In genomic region chr1:172917972-172918371, GRCh38 we compare ENCODE assay signal across 1 cellular context.
TF ChIP-seq lines count a peak whose summit lies in the region.

No MANE protein-coding gene starts in this region.

TF ChIP-seq in WTC11, 78 proteins besides CTCF, POLR2A, EP300 and RAD21 (continued from another document):
- TF ChIP-seq ZNF281 (CRISPR knock-in tag; IDR thresholded peaks at IDR 0.05) (no peak), OVOL2 (CRISPR knock-in tag; IDR thresholded peaks at IDR 0.05; ENCODE audit: borderline replicate concordance) (no peak), CREM (CRISPR knock-in tag; IDR thresholded peaks at IDR 0.05) (no peak), NR3C1 (CRISPR knock-in tag; conservative IDR thresholded peaks at IDR 0.05; ENCODE audit: low read depth) (no peak), ELF4 (CRISPR knock-in tag; IDR thresholded peaks at IDR 0.05; ENCODE audit: low read depth) (no peak), NFATC4 (CRISPR knock-in tag; IDR thresholded peaks at IDR 0.05) (no peak), MYBL2 (CRISPR knock-in tag; IDR thresholded peaks at IDR 0.05) (no peak), ZNF671 (CRISPR knock-in tag; IDR thresholded peaks at IDR 0.05) (no peak)
- TF ChIP-seq, protein P1, sequence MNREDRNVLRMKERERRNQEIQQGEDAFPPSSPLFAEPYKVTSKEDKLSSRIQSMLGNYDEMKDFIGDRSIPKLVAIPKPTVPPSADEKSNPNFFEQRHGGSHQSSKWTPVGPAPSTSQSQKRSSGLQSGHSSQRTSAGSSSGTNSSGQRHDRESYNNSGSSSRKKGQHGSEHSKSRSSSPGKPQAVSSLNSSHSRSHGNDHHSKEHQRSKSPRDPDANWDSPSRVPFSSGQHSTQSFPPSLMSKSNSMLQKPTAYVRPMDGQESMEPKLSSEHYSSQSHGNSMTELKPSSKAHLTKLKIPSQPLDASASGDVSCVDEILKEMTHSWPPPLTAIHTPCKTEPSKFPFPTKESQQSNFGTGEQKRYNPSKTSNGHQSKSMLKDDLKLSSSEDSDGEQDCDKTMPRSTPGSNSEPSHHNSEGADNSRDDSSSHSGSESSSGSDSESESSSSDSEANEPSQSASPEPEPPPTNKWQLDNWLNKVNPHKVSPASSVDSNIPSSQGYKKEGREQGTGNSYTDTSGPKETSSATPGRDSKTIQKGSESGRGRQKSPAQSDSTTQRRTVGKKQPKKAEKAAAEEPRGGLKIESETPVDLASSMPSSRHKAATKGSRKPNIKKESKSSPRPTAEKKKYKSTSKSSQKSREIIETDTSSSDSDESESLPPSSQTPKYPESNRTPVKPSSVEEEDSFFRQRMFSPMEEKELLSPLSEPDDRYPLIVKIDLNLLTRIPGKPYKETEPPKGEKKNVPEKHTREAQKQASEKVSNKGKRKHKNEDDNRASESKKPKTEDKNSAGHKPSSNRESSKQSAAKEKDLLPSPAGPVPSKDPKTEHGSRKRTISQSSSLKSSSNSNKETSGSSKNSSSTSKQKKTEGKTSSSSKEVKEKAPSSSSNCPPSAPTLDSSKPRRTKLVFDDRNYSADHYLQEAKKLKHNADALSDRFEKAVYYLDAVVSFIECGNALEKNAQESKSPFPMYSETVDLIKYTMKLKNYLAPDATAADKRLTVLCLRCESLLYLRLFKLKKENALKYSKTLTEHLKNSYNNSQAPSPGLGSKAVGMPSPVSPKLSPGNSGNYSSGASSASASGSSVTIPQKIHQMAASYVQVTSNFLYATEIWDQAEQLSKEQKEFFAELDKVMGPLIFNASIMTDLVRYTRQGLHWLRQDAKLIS (CRISPR knock-in tag; IDR thresholded peaks at IDR 0.05; ENCODE audit: borderline replicate concordance), result no peak
- TF ChIP-seq, protein P2, sequence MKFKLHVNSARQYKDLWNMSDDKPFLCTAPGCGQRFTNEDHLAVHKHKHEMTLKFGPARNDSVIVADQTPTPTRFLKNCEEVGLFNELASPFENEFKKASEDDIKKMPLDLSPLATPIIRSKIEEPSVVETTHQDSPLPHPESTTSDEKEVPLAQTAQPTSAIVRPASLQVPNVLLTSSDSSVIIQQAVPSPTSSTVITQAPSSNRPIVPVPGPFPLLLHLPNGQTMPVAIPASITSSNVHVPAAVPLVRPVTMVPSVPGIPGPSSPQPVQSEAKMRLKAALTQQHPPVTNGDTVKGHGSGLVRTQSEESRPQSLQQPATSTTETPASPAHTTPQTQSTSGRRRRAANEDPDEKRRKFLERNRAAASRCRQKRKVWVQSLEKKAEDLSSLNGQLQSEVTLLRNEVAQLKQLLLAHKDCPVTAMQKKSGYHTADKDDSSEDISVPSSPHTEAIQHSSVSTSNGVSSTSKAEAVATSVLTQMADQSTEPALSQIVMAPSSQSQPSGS (CRISPR knock-in tag; IDR thresholded peaks at IDR 0.05; ENCODE audit: borderline replicate concordance, low read depth), result no peak
- TF ChIP-seq, protein P3, sequence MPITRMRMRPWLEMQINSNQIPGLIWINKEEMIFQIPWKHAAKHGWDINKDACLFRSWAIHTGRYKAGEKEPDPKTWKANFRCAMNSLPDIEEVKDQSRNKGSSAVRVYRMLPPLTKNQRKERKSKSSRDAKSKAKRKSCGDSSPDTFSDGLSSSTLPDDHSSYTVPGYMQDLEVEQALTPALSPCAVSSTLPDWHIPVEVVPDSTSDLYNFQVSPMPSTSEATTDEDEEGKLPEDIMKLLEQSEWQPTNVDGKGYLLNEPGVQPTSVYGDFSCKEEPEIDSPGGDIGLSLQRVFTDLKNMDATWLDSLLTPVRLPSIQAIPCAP (CRISPR knock-in tag; IDR thresholded peaks at IDR 0.05), result no peak
